In the genomic region with DNA sequence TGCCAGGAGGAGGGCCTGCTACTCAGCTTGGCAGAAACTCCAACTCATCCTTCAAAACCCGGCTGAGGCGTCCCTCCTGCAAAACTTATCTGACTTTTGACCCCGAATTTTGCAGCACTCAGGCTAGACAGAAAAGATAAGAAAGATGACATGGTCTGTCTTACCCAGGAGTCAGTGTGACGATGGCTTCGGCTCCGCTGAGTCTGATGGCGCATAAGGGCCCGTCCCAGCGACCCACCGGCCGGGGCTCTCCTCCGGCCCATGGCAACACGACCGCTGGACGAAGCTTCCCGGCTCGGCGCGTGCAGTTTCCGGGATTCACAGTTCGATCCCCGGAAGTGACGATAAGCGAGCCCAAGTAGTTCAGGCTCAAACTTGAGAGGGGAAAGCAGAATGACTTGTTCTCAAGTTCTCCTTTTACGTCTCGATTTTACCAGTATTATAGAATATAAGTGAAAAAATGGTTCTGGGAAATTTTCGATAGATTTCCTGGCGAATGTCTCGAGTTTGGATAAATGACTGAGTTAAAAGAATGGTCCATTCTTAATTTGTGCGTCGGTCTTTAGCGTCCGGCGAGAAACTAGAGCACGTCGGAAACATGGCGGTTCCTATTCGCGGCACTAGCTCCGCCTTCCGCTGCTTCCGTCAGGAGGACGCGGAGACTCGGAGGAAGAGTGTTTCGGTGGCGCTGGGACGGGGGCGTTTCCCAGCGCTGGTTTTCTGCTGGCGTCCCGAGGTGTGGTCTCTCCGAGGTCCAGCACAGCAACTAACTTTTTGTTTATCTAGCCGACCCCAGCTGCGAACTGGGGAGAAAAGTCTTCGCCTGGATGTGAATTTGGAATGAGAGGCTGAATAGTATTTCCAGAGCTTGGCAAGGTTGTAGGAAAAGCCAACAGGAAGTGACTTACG, we compare ENCODE assay signal across 8 cellular contexts. TPM values are rescaled to one million over a fixed set of nuclear protein-coding genes. Genes with fewer than 3 reads are reported as not detected.
DNase-seq lines count a peak whose midpoint lies in the region; ATAC-seq lines count a peak whose summit lies in the region.

A gene (minus strand): TSS at position 292 of the 909 bp plus-strand sequence. CDS start 29 bp downstream, at position 263.

- POLR2A ChIA-PET in CD8-positive, alpha-beta memory T cell (lab: Charles Lee) = interaction anchor here (0.7 to 7.1 kb wide), 6 partner anchors 14 to 878 kb away, joined by 3 to 115 read pairs (median 3); a partner anchor contains a TSS
- POLR2A ChIA-PET in activated CD8-positive, alpha-beta memory T cell treated with anti-CD3 and anti-CD28 coated beads for 36 hours (lab: Charles Lee) = interaction anchor here (1.0 to 1.4 kb wide), 5 partner anchors 10 to 586 kb away, joined by 3 to 16 read pairs (median 4); a partner anchor contains a TSS

- H3K27me3 Mint-ChIP-seq in CD8-positive, alpha-beta memory T cell = peaks cover 3 to 4% of the 10 kb centered on the region in 2 donors

- peaks cover 0 to 42% (median 6%) of the 10 kb centered on the region in 3 donors for H3K36me3 Mint-ChIP-seq in CD8-positive, alpha-beta memory T cell

- peak within 1 kb of the TSS; percentile 86 for H3K4me3 ChIP-seq in CD8-positive, alpha-beta memory T cell (ENCODE audit: low read length)
- H3K4me3 ChIP-seq in effector memory CD4-positive, alpha-beta T cell (ENCODE audit: insufficient read depth, low read depth, low read length, poor library complexity, severe bottlenecking) = peak within 1 kb of the TSS; percentile 84

- H3K27ac Mint-ChIP-seq in CD8-positive, alpha-beta memory T cell = peak within 1 kb of the TSS; percentile 91 to 99 (median 99)

- CTCF ChIA-PET in CD8-positive, alpha-beta memory T cell (lab: Charles Lee) = interaction anchor here (0.6 to 8.2 kb wide), 16 partner anchors 9 to 850 kb away, joined by 3 to 88 read pairs (median 7); a partner anchor contains a TSS
- CTCF ChIA-PET in activated CD8-positive, alpha-beta memory T cell treated with anti-CD3 and anti-CD28 coated beads for 36 hours (lab: Charles Lee) = interaction anchor here (0.7 to 5.7 kb wide), 11 partner anchors 10 to 599 kb away, joined by 3 to 48 read pairs (median 6); a partner anchor contains a TSS

- peak within 1 kb of the TSS; percentile 94 to 99 (median 99) for H3K4me3 Mint-ChIP-seq in CD8-positive, alpha-beta memory T cell

- no peaks in the 10 kb centered on the region for H3K9me3 Mint-ChIP-seq in CD8-positive, alpha-beta memory T cell

- H3K27me3 ChIP-seq in CD8-positive, alpha-beta memory T cell (ENCODE audit: insufficient read depth, low read length, poor library complexity, severe bottlenecking) = no peaks in the 10 kb centered on the region
- H3K27me3 ChIP-seq in effector memory CD4-positive, alpha-beta T cell (replicated peaks; ENCODE audit: control insufficient read depth, insufficient read depth, low read length, poor library complexity, severe bottlenecking) = peaks cover 3% of the 10 kb centered on the region

- H3K27ac ChIP-seq in CD8-positive, alpha-beta memory T cell (ENCODE audit: low read depth, low read length) = peak within 1 kb of the TSS; percentile 95
- peak within 1 kb of the TSS; percentile 93 for H3K27ac ChIP-seq in effector memory CD4-positive, alpha-beta T cell (ENCODE audit: insufficient read depth, low read length, poor library complexity, severe bottlenecking)

- peak; percentile 80 to 92 (median 86) for DNase-seq in CD8-positive, alpha-beta memory T cell
- DNase-seq in HT-29 (ENCODE audit: low spot score) = peak; percentile 96
- peak; percentile 92 to 99 for DNase-seq in NOMO-1 (lab: John Stamatoyannopoulos, UW; ENCODE audit: unreplicated experiment in 2 of 2)
- peak; percentile 74 to 83 (median 75) for DNase-seq in effector memory CD4-positive, alpha-beta T cell
- DNase-seq in lung microvascular endothelial cell (ENCODE audit: low read depth in 2 of 2) = peak; percentile 98
- peak; percentile 74 to 83 (median 80) for DNase-seq in stimulated activated CD4-positive, alpha-beta T cell treated with anti-CD3 and anti-CD28 coated beads, TNF-alpha, amount 100 ng/mL, for 48 hours (ENCODE audit: low read depth in 3 of 3)

- H3K4me1 ChIP-seq in CD8-positive, alpha-beta memory T cell (ENCODE audit: insufficient read depth, low read length) = peaks cover 19% of the 10 kb centered on the region
- H3K4me1 ChIP-seq in effector memory CD4-positive, alpha-beta T cell (ENCODE audit: control insufficient read depth, insufficient read depth, low read length, poor library complexity, severe bottlenecking) = peaks cover 10% of the 10 kb centered on the region

- peaks cover 10% of the 10 kb centered on the region for H3K36me3 ChIP-seq in CD8-positive, alpha-beta memory T cell (ENCODE audit: insufficient read depth, low read length)
- peaks cover 13% of the 10 kb centered on the region for H3K36me3 ChIP-seq in effector memory CD4-positive, alpha-beta T cell (ENCODE audit: control insufficient read depth, insufficient read depth, low read length)

- H3K9me3 ChIP-seq in CD8-positive, alpha-beta memory T cell (ENCODE audit: low read length) = no peaks in the 10 kb centered on the region
- no peaks in the 10 kb centered on the region for H3K9me3 ChIP-seq in effector memory CD4-positive, alpha-beta T cell (ENCODE audit: control insufficient read depth, low read length)

- peak; percentile 75 for ATAC-seq in GM19468 (IDR thresholded peaks at IDR 0.05; ENCODE audit: extremely low read depth, unreplicated experiment)

- peaks cover 29 to 58% (median 55%) of the 10 kb centered on the region in 3 donors for H3K4me1 Mint-ChIP-seq in CD8-positive, alpha-beta memory T cell

RNA-seq across cellular contexts. Expression of the gene that starts here (rescaled TPM):
- 10 to 100 TPM; 65.2 to 68.8 TPM for total RNA-seq in CD8-positive, alpha-beta memory T cell
- 39.3 TPM for polyA plus RNA-seq in CD8-positive, alpha-beta memory T cell
- 37.8 and 44.5 TPM in 2 replicates for total RNA-seq in HT-29 (2014; rRNA removed; shearing (Covaris generic))
- total RNA-seq in activated CD8-positive, alpha-beta memory T cell treated with anti-CD3 and anti-CD28 coated beads for 36 hours = 10 to 100 TPM; 56.2 to 61.1 TPM
- 48.6 and 54.6 TPM in 2 replicates for total RNA-seq in lung microvascular endothelial cell

Comparison
In these comparisons a context has a peak if more than half of its experiments do, and no peak if none do; other contexts are left out.
1. Peak in every context shown above with its lines: DNase-seq, ATAC-seq, H3K4me3 ChIP-seq and H3K27ac ChIP-seq.